20 cellular contexts compared by ENCODE assay signal in genomic region chr6:57209030-57209429, GRCh38. TPM values are rescaled to one million over a fixed set of nuclear protein-coding genes. Genes with fewer than 3 reads are reported as not detected.
DNase-seq lines count a peak whose midpoint lies in the region; ATAC-seq, FAIRE-seq and TF ChIP-seq lines count a peak whose summit lies in the region.
"Had no signal": no experiment of that assay in that cellular context is flagged by ENCODE, and none has a peak within 500 bp of the region (broad histone marks: within the 10 kb centered on the region; RNA-seq: fewer than 3 reads in every experiment).

No MANE protein-coding gene starts in this region.

- no peak overlapping the region for H3K56ac ChIP-seq in IMR-90 (ENCODE audit: extremely low read depth, insufficient read depth, low read length)

- H3K9me3 ChIP-seq in GM23248 (ENCODE audit: low read depth): no peaks in the 10 kb centered on the region
- H3K9me3 ChIP-seq in IMR-90 (ENCODE audit: control insufficient read depth, insufficient read depth, low read length): no peaks in the 10 kb centered on the region
- H3K9me3 ChIP-seq in sigmoid colon: no peaks in the 10 kb centered on the region
- H3K9me3 ChIP-seq in pancreas: no peaks in the 10 kb centered on the region
- H3K9me3 ChIP-seq: MG63, Peyer's patch had no signal

- H3K79me1 ChIP-seq in IMR-90 (ENCODE audit: low read depth in 1 of 2, low read length in 2 of 2): peaks cover 36 to 79% of the 10 kb centered on the region in 2 experiments

- dilution Hi-C loops in IMR-90 (cut with HindIII; ENCODE audit: low sequenced_read_pairs, unreplicated experiment): no loop called here

- ATAC-seq in IMR-90 (ENCODE audit: low read depth) (no peak), HG02840 (IDR thresholded peaks at IDR 0.05; ENCODE audit: low FRiP score, unreplicated experiment) (no peak), pancreas (no peak)
- ATAC-seq: HepG2, Right ventricle myocardium inferior had no signal

- H2AK5ac ChIP-seq in IMR-90 (ENCODE audit: low read depth, low read length): no peak overlapping the region

- H3K9me1 ChIP-seq in IMR-90 (ENCODE audit: insufficient read depth, low read length): peaks cover 19% of the 10 kb centered on the region

- peaks cover 32% of the 10 kb centered on the region for H3K4me1 ChIP-seq in GM23248 (ENCODE audit: insufficient read depth)
- peaks cover 19% of the 10 kb centered on the region for H3K4me1 ChIP-seq in IMR-90 (ENCODE audit: control insufficient read depth, insufficient read depth, low read length)
- peaks cover 0 to 96% (median 52%) of the 10 kb centered on the region in 4 donors for H3K4me1 ChIP-seq in sigmoid colon
- no peaks in the 10 kb centered on the region for H3K4me1 ChIP-seq in pancreas
- H3K4me1 ChIP-seq: Peyer's patch had no signal

- no peak overlapping the region for H2BK120ac ChIP-seq in IMR-90 (ENCODE audit: low read depth, low read length)

- no peak overlapping the region for H3K14ac ChIP-seq in IMR-90 (replicated peaks; ENCODE audit: low read depth, low read length)

- H2BK20ac ChIP-seq in IMR-90 (ENCODE audit: low read depth, low read length): no peak overlapping the region

- H3K4me2 ChIP-seq in GM23248 (ENCODE audit: unreplicated experiment) (peak overlapping the region; percentile 2), IMR-90 (ENCODE audit: low read depth, low read length) (no peak overlapping the region)

- peaks cover 34% of the 10 kb centered on the region for H3F3A ChIP-seq in GM23248 (ENCODE audit: insufficient read depth)

- no peak overlapping the region for H3K18ac ChIP-seq in IMR-90 (ENCODE audit: low read depth, low read length)

- no peak overlapping the region for H2AK9ac ChIP-seq in IMR-90 (replicated peaks; ENCODE audit: low read depth, low read length, poor library complexity)

- FAIRE-seq in colon (lab: Jason Lieb, UNC): peak; percentile 57
- FAIRE-seq in pancreas (lab: Jason Lieb, UNC): no peak
- FAIRE-seq: HepG2 had no signal

- H4K8ac ChIP-seq in IMR-90 (ENCODE audit: low read depth in 2 of 2, low read length in 2 of 2): no peak overlapping the region

- POLR2A ChIA-PET in IMR-90 (lab: Charles Lee; ENCODE audit: unreplicated experiment): no interaction called here

- no peak for TF ChIP-seq CTCF in IMR-90 (conservative IDR thresholded peaks at IDR 0.05; ENCODE audit: low read depth, low read length)
- TF ChIP-seq CTCF in sigmoid colon (IDR thresholded peaks at IDR 0.05): no peak
- no peak for TF ChIP-seq CTCF in pancreas (IDR thresholded peaks at IDR 0.05)

- H3K27ac ChIP-seq in GM23248 (peak overlapping the region; percentile 22; the same call in 1 of the 2 replicates), IMR-90 (ENCODE audit: insufficient read depth, low read length) (no peak overlapping the region), sigmoid colon (peak overlapping the region in 3 of 4 donors; percentile 2 to 100 (median 96)), pancreas (no peak overlapping the region)
- H3K27ac ChIP-seq: C4-2B, Peyer's patch had no signal

- no peak overlapping the region for H4K91ac ChIP-seq in IMR-90 (ENCODE audit: insufficient read depth, low read depth, low read length)

- no peak overlapping the region for H4K5ac ChIP-seq in IMR-90 (ENCODE audit: low read depth, low read length)

- H3K4ac ChIP-seq in IMR-90 (ENCODE audit: low read depth, low read length): no peak overlapping the region

- no peaks in the 10 kb centered on the region for H3K9me2 ChIP-seq in GM23248 (ENCODE audit: insufficient read depth)

- H3K23ac ChIP-seq in IMR-90 (ENCODE audit: low read depth, low read length): no peak overlapping the region

- H3K9ac ChIP-seq in GM23248: no peak overlapping the region
- no peak overlapping the region for H3K9ac ChIP-seq in IMR-90 (ENCODE audit: low read depth, low read length)

- DNase-seq in GM23248: no peak
- no peak for DNase-seq in IMR-90
- DNase-seq in sigmoid colon: no peak
- DNase-seq in G401 (ENCODE audit: low spot score): no peak
- DNase-seq in Kasumi-1 (lab: John Stamatoyannopoulos, UW): no peak
- DNase-seq in pancreas: no peak
- DNase-seq: AML-193; DMS79; MG63; NCI-H1092 treated with DMSO at 0.1 percent for 48 hours; NCI-H146; NCI-H2081 treated with DMSO at 0.1 percent for 48 hours; NCI-H446 treated with DMSO at 0.1 percent for 48 hours; NK-92 treated with Interleukin-12 subunit alpha and Interleukin-12 subunit beta, amount 100 ng/mL, for 24 hours; Peyer's patch had no signal

- H3K4me3 ChIP-seq in GM23248 (no peak overlapping the region), IMR-90 (ENCODE audit: insufficient read depth, low read depth, low read length) (no peak overlapping the region), sigmoid colon (no peak overlapping the region), pancreas (no peak overlapping the region)
- H3K4me3 ChIP-seq: MG63, Peyer's patch had no signal

- no peaks in the 10 kb centered on the region for H4K20me1 ChIP-seq in GM23248 (ENCODE audit: insufficient read depth)
- H4K20me1 ChIP-seq in IMR-90 (ENCODE audit: insufficient read depth, low read length): peaks cover 44% of the 10 kb centered on the region

- TF ChIP-seq POLR2A in IMR-90 (IDR thresholded peaks at IDR 0.05; ENCODE audit: low read depth, low read length) (no peak), sigmoid colon (IDR thresholded peaks at IDR 0.05) (no peak)

- CTCF ChIA-PET in IMR-90 (lab: Yijun Ruan, JAX): no interaction called here

- TF ChIP-seq RAD21 in IMR-90 (IDR thresholded peaks at IDR 0.05; ENCODE audit: low read length): no peak

- H2AFZ ChIP-seq in GM23248: no peak overlapping the region
- H2AFZ ChIP-seq in IMR-90 (replicated peaks; ENCODE audit: low read length, poor library complexity): no peak overlapping the region

- no peak overlapping the region for H2BK15ac ChIP-seq in IMR-90 (ENCODE audit: low read depth, low read length)

- 0 out of 2 replicates have a peak, but pooled peaks cover 4% of the 10 kb centered on the region for H3K36me3 ChIP-seq in GM23248 (ENCODE audit: low read depth)
- peaks cover 9% of the 10 kb centered on the region for H3K36me3 ChIP-seq in IMR-90 (ENCODE audit: control insufficient read depth, insufficient read depth, low read length)
- no peaks in the 10 kb centered on the region for H3K36me3 ChIP-seq in sigmoid colon
- H3K36me3 ChIP-seq in pancreas: no peaks in the 10 kb centered on the region
- H3K36me3 ChIP-seq: Peyer's patch had no signal

- no TSS peak for BruUV-seq in IMR-90 (replicated peaks; lab: Mats Ljungman, UMichigan)

- TF ChIP-seq EP300 in sigmoid colon (IDR thresholded peaks at IDR 0.05): no peak

- H3K27me3 ChIP-seq in GM23248 (replicated peaks; ENCODE audit: insufficient read depth) (no peaks in the 10 kb centered on the region), IMR-90 (ENCODE audit: control insufficient read depth, insufficient read depth, low read length) (no peaks in the 10 kb centered on the region), sigmoid colon (no peaks in the 10 kb centered on the region), pancreas (no peaks in the 10 kb centered on the region)
- H3K27me3 ChIP-seq: MG63, Peyer's patch had no signal

- in situ Hi-C loops in GM23248 (cut with MboI): no loop called here
- in situ Hi-C loops in IMR-90 (cut with MboI; ENCODE audit: low sequenced_read_pairs): no loop called here
- in situ Hi-C loops in G401 (cut with HindIII; ENCODE audit: low sequenced_read_pairs): no loop called here

- peak overlapping the region; percentile 21 for H2BK5ac ChIP-seq in IMR-90 (ENCODE audit: low read depth, low read length, poor library complexity, severe bottlenecking)

- intact Hi-C loops in IMR-90 (cut with micrococcal nuclease) (no loop called here), sigmoid colon (cut with DNase I) (no loop called here), pancreas (cut with DNase I) (no loop called here)

- H3K79me2 ChIP-seq in GM23248 (ENCODE audit: insufficient read depth): peaks cover 98% of the 10 kb centered on the region

TF ChIP-seq in IMR-90, 13 proteins besides CTCF, POLR2A, EP300 and RAD21 (continues in another document):
- TF ChIP-seq RCOR1 (IDR thresholded peaks at IDR 0.05; ENCODE audit: insufficient replicate concordance, low read length): no peak
- TF ChIP-seq NFE2L2 (IDR thresholded peaks at IDR 0.05; ENCODE audit: low read depth, low read length): no peak
- no peak for TF ChIP-seq BHLHE40 (IDR thresholded peaks at IDR 0.05; ENCODE audit: low read depth, low read length)
- no peak for TF ChIP-seq MXI1 (IDR thresholded peaks at IDR 0.05; ENCODE audit: borderline replicate concordance, low read depth, low read length)
- no peak for TF ChIP-seq SMC3 (IDR thresholded peaks at IDR 0.05; ENCODE audit: low read depth, low read length)
- no peak for TF ChIP-seq CHD1 (IDR thresholded peaks at IDR 0.05; ENCODE audit: low read depth, low read length)

RNA-seq across cellular contexts. Expression of gene RAB23, which starts 13.1 kb away (rescaled TPM):
- total RNA-seq in GM23248 (2014; rRNA removed; shearing (Covaris generic)): 78.6 and 81.7 TPM in 2 replicates
- polyA plus RNA-seq in GM23248 (2016; fragmentation: Nextera tagmentation; extraction: Ambion mirVana) (46.9 and 49.1 TPM in 2 replicates), IMR-90 (2012; rRNA removed) (7.8 and 10.8 TPM in 2 replicates), sigmoid colon (10 to 100 TPM in 1 of 3 donors, 1 to 10 TPM in 2; 3.5 to 10.1 (median 7.8) TPM), pancreas (1 to 10 TPM in 1 of 2 donors, under 1 TPM in 1; 0.80 to 2.6 TPM)
- total RNA-seq in IMR-90 (2012; rRNA removed) (13.3 and 28.9 TPM in 2 replicates), sigmoid colon (100 to 1,000 TPM; 115 to 188 (median 167) TPM), pancreas (1 to 10 TPM in 4 of 6 donors, under 1 TPM in 2; 0.69 to 4.5 (median 1.6) TPM)
- 1.8 and 2.0 TPM in 2 replicates for polyA plus RNA-seq in IMR-90 (2012; cell fraction: cytosol; rRNA removed)
- 0.72 and 6.9 TPM in 2 replicates for polyA plus RNA-seq in IMR-90 (2012; cell fraction: nucleus; rRNA removed; ENCODE audit: low replicate concordance)
- 26.7 and 32.7 TPM in 2 replicates for total RNA-seq in G401 (2014; rRNA removed; shearing (Covaris generic))

RNA-seq across cellular contexts. Expression of gene BAG2, which starts 36.9 kb away (rescaled TPM):
- total RNA-seq in GM23248 (2014; rRNA removed; shearing (Covaris generic)): 32.1 and 33.4 TPM in 2 replicates
- 40.1 and 40.4 TPM in 2 replicates for polyA plus RNA-seq in GM23248 (2016; fragmentation: Nextera tagmentation; extraction: Ambion mirVana)
- 10.0 and 19.2 TPM in 2 replicates for total RNA-seq in IMR-90 (2012; rRNA removed)
- polyA plus RNA-seq in IMR-90 (2012; rRNA removed): 6.7 and 8.1 TPM in 2 replicates
- polyA plus RNA-seq in IMR-90 (2012; cell fraction: cytosol; rRNA removed): 2.7 and 3.0 TPM in 2 replicates
- polyA plus RNA-seq in IMR-90 (2012; cell fraction: nucleus; rRNA removed; ENCODE audit: low replicate concordance): 1.2 and 4.9 TPM in 2 replicates
- total RNA-seq in sigmoid colon: 10 to 100 TPM; 55.6 to 74.5 (median 60.0) TPM
- 1 to 10 TPM in 2 of 3 donors, under 1 TPM in 1; 0.92 to 2.9 (median 1.8) TPM for polyA plus RNA-seq in sigmoid colon
- 26.6 and 31.7 TPM in 2 replicates for total RNA-seq in G401 (2014; rRNA removed; shearing (Covaris generic))
- total RNA-seq in pancreas: 1 to 10 TPM in 2 of 6 donors, under 1 TPM in 4; 0.46 to 1.6 (median 0.97) TPM
- 1 to 10 TPM in 1 of 2 donors, under 1 TPM in 1; 0.72 to 1.5 TPM for polyA plus RNA-seq in pancreas

Comparison
In these comparisons a context has a peak if more than half of its experiments do, and no peak if none do; other contexts are left out.
1. H3K27ac ChIP-seq: peak in GM23248 (single experiment) and sigmoid colon (3 of 4); none in IMR-90 (single experiment) and pancreas (0 of 4).